34 cellular contexts compared by ENCODE assay signal in genomic region chr12:131842169-131842568, GRCh38.
"Had no signal": no experiment of that assay in that cellular context is flagged by ENCODE, and none has a peak within 500 bp of the region (broad histone marks: within the 10 kb centered on the region; RNA-seq: fewer than 3 reads in every experiment).

No MANE protein-coding gene starts in this region.

- DNase-seq: Karpas-422, Kasumi-1, MG63, MM.1S, MV-4-11, NCI-H1048, NCI-H1092, NCI-H1092 treated with DMSO at 0.1 percent for 48 hours, NCI-H1105, NCI-H1105 treated with DMSO at 0.1 percent for 48 hours, NCI-H1417, NCI-H1417 treated with DMSO at 0.1 percent for 48 hours, NCI-H1436, NCI-H1436 treated with DMSO at 0.1 percent for 48 hours, NCI-H146, NCI-H1694, NCI-H1694 treated with DMSO at 0.1 percent for 48 hours, NCI-H187, NCI-H187 treated with DMSO at 0.1 percent for 48 hours, NCI-H1930, NCI-H2029, NCI-H2029 treated with DMSO at 0.1 percent for 48 hours, NCI-H2081, NCI-H2081 treated with DMSO at 0.1 percent for 48 hours, NCI-H2107, NCI-H2171, NCI-H2171 treated with DMSO at 0.1 percent for 48 hours, NCI-H2227 treated with DMSO at 0.1 percent for 48 hours, NCI-H226, NCI-H345, NCI-H446, NCI-H446 treated with DMSO at 0.1 percent for 48 hours, NCI-H510A had no signal

- H3K4me3 ChIP-seq: MG63 had no signal

- H3K9me3 ChIP-seq: MG63 had no signal

- H3K27ac ChIP-seq: KMS-11 had no signal

- H3K27me3 ChIP-seq: MG63 had no signal

- H3K36me3 ChIP-seq: MG63 had no signal

- H3K9ac ChIP-seq: KMS-11 had no signal

- H3K4me2 ChIP-seq: KMS-11 had no signal
